7 cellular contexts compared by ENCODE assay signal in the genomic region with DNA sequence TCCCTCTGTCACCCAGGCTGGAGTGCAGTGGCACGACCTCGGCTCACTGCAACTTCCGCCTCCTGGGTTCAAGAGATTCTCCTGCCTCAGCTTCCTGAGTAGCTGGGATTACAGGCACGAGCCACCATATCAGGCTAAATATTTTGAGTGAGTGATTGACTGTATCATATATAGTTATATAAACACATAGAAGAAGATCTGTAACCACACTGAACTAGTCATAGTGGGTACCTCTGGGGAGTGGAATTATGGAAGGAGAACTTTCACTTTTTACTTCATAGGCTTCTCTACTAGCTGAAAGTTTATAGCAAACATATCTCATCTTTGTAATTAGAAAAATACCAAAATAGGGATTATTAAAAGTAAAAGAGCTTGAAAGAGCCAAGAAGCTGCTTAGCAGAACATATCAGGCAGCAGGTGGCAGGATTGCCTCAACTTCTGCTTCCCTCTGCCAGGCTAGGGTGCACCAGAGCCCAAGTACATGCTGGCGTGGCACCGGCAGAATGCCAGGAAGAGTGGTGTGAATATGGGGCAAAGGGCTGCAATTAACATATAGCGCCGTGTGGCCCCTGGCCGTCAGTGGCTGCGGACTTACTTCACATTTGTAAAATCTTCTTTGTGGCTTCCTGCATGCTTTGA. TPM values are rescaled to one million over a fixed set of nuclear protein-coding genes. Genes with fewer than 3 reads are reported as not detected.
DNase-seq lines count a peak whose midpoint lies in the region; TF ChIP-seq lines count a peak whose summit lies in the region.

No MANE protein-coding gene starts in this region.

- H3K4me3 ChIP-seq in fibroblast of villous mesenchyme (ENCODE audit: low read depth, low read length) = no peak overlapping the region
- peak overlapping the region in 1 of 8 donors; percentile 34 for H3K4me3 ChIP-seq in spleen

- H3K27ac ChIP-seq in spleen = peak overlapping the region in 3 of 8 donors; percentile 4 to 21 (median 16)

- no peaks in the 10 kb centered on the region for H3K9me3 ChIP-seq in spleen

- no peaks in the 10 kb centered on the region for H3K27me3 ChIP-seq in spleen (replicated peaks in 1 of 7)

- peaks cover 0 to 8% (median 0%) of the 10 kb centered on the region in 6 donors for H3K4me1 ChIP-seq in spleen

- intact Hi-C loops in spleen (cut with DNase I; ENCODE audit: low total_unique reads) = no loop called here

- TF ChIP-seq POLR2A in spleen (IDR thresholded peaks at IDR 0.05) = no peak

- in situ Hi-C loops in GM13976 (cut with MboI; ENCODE audit: low sequenced_read_pairs, unreplicated experiment) = no loop called here

- TF ChIP-seq CTCF in GM13976 (IDR thresholded peaks at IDR 0.05; ENCODE audit: borderline replicate concordance, control extremely low read depth, extremely low read depth, insufficient read depth, missing control alignments) (peak; percentile 48), fibroblast of villous mesenchyme (IDR thresholded peaks at IDR 0.05; ENCODE audit: insufficient read depth, low read depth, low read length) (no peak), spleen (IDR thresholded peaks at IDR 0.05 in 8 of 11, conservative IDR thresholded peaks at IDR 0.05 in 3 of 11) (peak in 9 of 11 experiments; percentile 14 to 47 (median 25))

- H3K36me3 ChIP-seq in spleen = no peaks in the 10 kb centered on the region

- no peak for DNase-seq in GM13976 (ENCODE audit: low spot score)
- DNase-seq in NCI-H460 (ENCODE audit: extremely low read depth, low read depth) = peak; percentile 12
- DNase-seq in activated T-cell treated with anti-CD3 and anti-CD28 coated beads, Interleukin-2, amount 50 U/mL, for 1 hour = peak; percentile 64
- DNase-seq in fibroblast of villous mesenchyme (ENCODE audit: low read depth) = peak; percentile 20
- DNase-seq in spleen = peak; percentile 82
- no peak for DNase-seq in GM19238 (ENCODE audit: insufficient read length, low spot score)
- DNase-seq in HPDE6-E6E7 (ENCODE audit: extremely low spot score) = no peak

- WGBS in spleen, 5 donors = 33 to 57% (median 49%) methylated on average over 10 of the region's 10 CpGs

RNA-seq across cellular contexts. Expression of a gene that starts 39.5 kb away (rescaled TPM):
- not detected in 2 replicates for total RNA-seq in NCI-H460 (2014; rRNA removed; shearing (Covaris generic))
- polyA plus RNA-seq in NCI-H460 (2014; cell fraction: nucleus; rRNA removed) = not detected in 2 replicates
- not detected in 2 replicates for total RNA-seq in fibroblast of villous mesenchyme
- 1 to 10 TPM; 1.5 to 8.7 (median 4.3) TPM for total RNA-seq in spleen
- 1 to 10 TPM; 1.3 to 2.2 (median 1.8) TPM for polyA plus RNA-seq in spleen

Comparison
In these comparisons a context has a peak if more than half of its experiments do, and no peak if none do; other contexts are left out.
1. DNase-seq: peak in NCI-H460 (single experiment), activated T-cell treated with anti-CD3 and anti-CD28 coated beads, Interleukin-2, amount 50 U/mL, for 1 hour (single experiment), fibroblast of villous mesenchyme (single experiment) and spleen (single experiment); none in GM13976 (single experiment), GM19238 (single experiment) and HPDE6-E6E7 (single experiment).